ENCODE assay signal across 28 cellular contexts in genomic region chr9:79273311-79273710, GRCh38.
"Had no signal": no experiment of that assay in that cellular context is flagged by ENCODE, and none has a peak within 500 bp of the region (broad histone marks: within the 10 kb centered on the region; RNA-seq: fewer than 3 reads in every experiment).

No MANE protein-coding gene starts in this region.

- H3K36me3 ChIP-seq: stomach, suprapubic skin, thoracic aorta, thyroid gland, tibial artery, tibial nerve, transverse colon, upper lobe of left lung, upper lobe of right lung, uterus, vagina had no signal

- H3K27me3 Mint-ChIP-seq: stimulated activated memory B cell treated with anti-CD40 and anti-IgM and Interleukin-4, amounts not matched to agents 10 μg/mL and 1 μg/mL and 100 μg/mL, for 72 hours; stimulated activated naive B cell treated with anti-CD40 and anti-IgM and Interleukin-4, amounts not matched to agents 10 μg/mL and 1 μg/mL and 100 μg/mL, for 72 hours; stimulated activated naive CD8-positive, alpha-beta T cell treated with anti-CD3 and anti-CD28 coated beads, Interleukin-15, amount 100 ng/mL, for 72 hours; stimulated activated naive CD8-positive, alpha-beta T cell treated with anti-CD3 and anti-CD28 coated beads, Interleukin-15, Interleukin-2, amounts not matched to agents 100 ng/mL and 50 ng/mL, for 24 hours had no signal

- H3K4me3 ChIP-seq: stomach, suprapubic skin, testis, thoracic aorta, thyroid gland, tibial artery, tibial nerve, transverse colon, upper lobe of left lung, upper lobe of right lung, uterus, vagina had no signal

- DNase-seq: stimulated activated CD4-positive, alpha-beta T cell treated with anti-CD3 and anti-CD28 coated beads, Interleukin-2, amount 100 ng/mL, for 48 hours; stimulated activated CD4-positive, alpha-beta T cell treated with anti-CD3 and anti-CD28 coated beads, Interleukin-4, amount 100 ng/mL, for 1 hour; stimulated activated CD4-positive, alpha-beta T cell treated with anti-CD3 and anti-CD28 coated beads, Interleukin-4, amount 100 ng/mL, for 24 hours; stimulated activated CD4-positive, alpha-beta T cell treated with anti-CD3 and anti-CD28 coated beads, Interleukin-4, amount 100 ng/mL, for 4 hours; stimulated activated CD8-positive, alpha-beta memory T cell treated with anti-CD3 and anti-CD28 coated beads, Interleukin-4, amount 100 ng/mL, for 48 hours; stimulated activated naive B cell treated with anti-CD40 and anti-IgM and Interleukin-4, amounts not matched to agents 10 μg/mL and 1 μg/mL and 100 μg/mL, for 72 hours; stimulated activated naive CD4-positive, alpha-beta T cell; stimulated activated naive CD4-positive, alpha-beta T cell treated with Interleukin-2 at 50 U/mL for 16 hours; stimulated activated naive CD8-positive, alpha-beta T cell treated with anti-CD3 and anti-CD28 coated beads, Interleukin-15, amount 100 ng/mL, for 72 hours; stimulated activated naive CD8-positive, alpha-beta T cell treated with anti-CD3 and anti-CD28 coated beads, Interleukin-15, Interleukin-2, amounts not matched to agents 100 U/mL and 50 U/mL, for 24 hours; stomach; substantia nigra; testis; thyroid gland; tibial artery; transverse colon; trophoblast cell; upper lobe of left lung; upper lobe of right lung; uterus had no signal

- H3K9me3 ChIP-seq: stomach, suprapubic skin, testis, thoracic aorta, thyroid gland, tibial artery, tibial nerve, transverse colon, upper lobe of left lung, upper lobe of right lung, uterus, vagina had no signal

- ATAC-seq: stimulated activated effector memory CD8-positive, alpha-beta T cell treated with anti-CD3 and anti-CD28 coated beads, Interleukin-12 subunit alpha, Interleukin-12 subunit beta, amount 100 ng/mL, for 72 hours; stimulated activated memory B cell treated with anti-CD40 and anti-IgM and Interleukin-4, amounts not matched to agents 10 μg/mL and 1 μg/mL and 100 μg/mL, for 72 hours; stimulated activated naive B cell treated with anti-CD40 and anti-IgM and Interleukin-4, amounts not matched to agents 10 μg/mL and 1 μg/mL and 100 μg/mL, for 72 hours; stimulated activated naive CD8-positive, alpha-beta T cell treated with anti-CD3 and anti-CD28 coated beads, Interleukin-15, amount 100 ng/mL, for 72 hours; stimulated activated naive CD8-positive, alpha-beta T cell treated with anti-CD3 and anti-CD28 coated beads, Interleukin-15, Interleukin-2, amounts not matched to agents 100 U/mL and 50 U/mL, for 24 hours; upper lobe of right lung had no signal

- H3K36me3 Mint-ChIP-seq: stimulated activated effector memory CD8-positive, alpha-beta T cell treated with anti-CD3 and anti-CD28 coated beads, Interleukin-12 subunit alpha, Interleukin-12 subunit beta, amount 100 ng/mL, for 72 hours; stimulated activated memory B cell treated with anti-CD40 and anti-IgM and Interleukin-4, amounts not matched to agents 10 μg/mL and 1 μg/mL and 100 μg/mL, for 72 hours; stimulated activated naive B cell treated with anti-CD40 and anti-IgM and Interleukin-4, amounts not matched to agents 10 μg/mL and 1 μg/mL and 100 μg/mL, for 72 hours; type B pancreatic cell had no signal

- H3K27me3 ChIP-seq: stomach, suprapubic skin, testis, thyroid gland, tibial artery, tibial nerve, transverse colon, upper lobe of left lung, upper lobe of right lung, uterus, vagina had no signal

- H3K27ac ChIP-seq: stomach, suprapubic skin, testis, thoracic aorta, thyroid gland, tibial artery, tibial nerve, transverse colon, upper lobe of left lung, upper lobe of right lung, uterus, vagina had no signal

- H3K4me1 Mint-ChIP-seq: stimulated activated effector memory CD8-positive, alpha-beta T cell treated with anti-CD3 and anti-CD28 coated beads, Interleukin-12 subunit alpha, Interleukin-12 subunit beta, amount 100 ng/mL, for 72 hours; stimulated activated memory B cell treated with anti-CD40 and anti-IgM and Interleukin-4, amounts not matched to agents 10 μg/mL and 1 μg/mL and 100 μg/mL, for 72 hours; stimulated activated naive B cell treated with anti-CD40 and anti-IgM and Interleukin-4, amounts not matched to agents 10 μg/mL and 1 μg/mL and 100 μg/mL, for 72 hours; stimulated activated naive CD8-positive, alpha-beta T cell treated with anti-CD3 and anti-CD28 coated beads, Interleukin-15, amount 100 ng/mL, for 72 hours had no signal

- H3K4me1 ChIP-seq: stomach, suprapubic skin, testis, thyroid gland, tibial artery, tibial nerve, transverse colon, upper lobe of left lung, upper lobe of right lung, uterus, vagina had no signal

- H3K4me3 Mint-ChIP-seq: stimulated activated effector memory CD8-positive, alpha-beta T cell treated with anti-CD3 and anti-CD28 coated beads, Interleukin-12 subunit alpha, Interleukin-12 subunit beta, amount 100 ng/mL, for 72 hours; stimulated activated memory B cell treated with anti-CD40 and anti-IgM and Interleukin-4, amounts not matched to agents 10 μg/mL and 1 μg/mL and 100 μg/mL, for 72 hours; stimulated activated naive B cell treated with anti-CD40 and anti-IgM and Interleukin-4, amounts not matched to agents 10 μg/mL and 1 μg/mL and 100 μg/mL, for 72 hours; stimulated activated naive CD8-positive, alpha-beta T cell treated with anti-CD3 and anti-CD28 coated beads, Interleukin-15, amount 100 ng/mL, for 72 hours; stimulated activated naive CD8-positive, alpha-beta T cell treated with anti-CD3 and anti-CD28 coated beads, Interleukin-15, Interleukin-2, amounts not matched to agents 100 ng/mL and 50 ng/mL, for 24 hours; type B pancreatic cell had no signal

- H3K27ac Mint-ChIP-seq: stimulated activated effector memory CD8-positive, alpha-beta T cell treated with anti-CD3 and anti-CD28 coated beads, Interleukin-12 subunit alpha, Interleukin-12 subunit beta, amount 100 ng/mL, for 72 hours; stimulated activated memory B cell treated with anti-CD40 and anti-IgM and Interleukin-4, amounts not matched to agents 10 μg/mL and 1 μg/mL and 100 μg/mL, for 72 hours; stimulated activated naive B cell treated with anti-CD40 and anti-IgM and Interleukin-4, amounts not matched to agents 10 μg/mL and 1 μg/mL and 100 μg/mL, for 72 hours; stimulated activated naive CD8-positive, alpha-beta T cell treated with anti-CD3 and anti-CD28 coated beads, Interleukin-15, amount 100 ng/mL, for 72 hours; stimulated activated naive CD8-positive, alpha-beta T cell treated with anti-CD3 and anti-CD28 coated beads, Interleukin-15, Interleukin-2, amounts not matched to agents 100 ng/mL and 50 ng/mL, for 24 hours; type B pancreatic cell had no signal

- H3K9me3 Mint-ChIP-seq: stimulated activated naive B cell treated with anti-CD40 and anti-IgM and Interleukin-4, amounts not matched to agents 10 μg/mL and 1 μg/mL and 100 μg/mL, for 72 hours; stimulated activated naive CD8-positive, alpha-beta T cell treated with anti-CD3 and anti-CD28 coated beads, Interleukin-15, amount 100 ng/mL, for 72 hours; stimulated activated naive CD8-positive, alpha-beta T cell treated with anti-CD3 and anti-CD28 coated beads, Interleukin-15, Interleukin-2, amounts not matched to agents 100 ng/mL and 50 ng/mL, for 24 hours had no signal
